9 cellular contexts compared by ENCODE assay signal in genomic region chrX:119684916-119685224, GRCh38. TPM values are rescaled to one million over a fixed set of nuclear protein-coding genes. Genes with fewer than 3 reads are reported as not detected.
DNase-seq lines count a peak whose midpoint lies in the region; ATAC-seq and TF ChIP-seq lines count a peak whose summit lies in the region.
"Had no signal": no experiment of that assay in that cellular context is flagged by ENCODE, and none has a peak within 500 bp of the region (broad histone marks: within the 10 kb centered on the region; RNA-seq: fewer than 3 reads in every experiment).

No MANE protein-coding gene starts in this region.

- peaks cover 19% of the 10 kb centered on the region for H3K36me3 Mint-ChIP-seq in nephron progenitor cell (ENCODE audit: low read depth)

- peak overlapping the region; percentile 13 to 51 (median 32); a peak in 15 of 20 replicates for H3K4me3 ChIP-seq in BLaER1 treated with 17β-estradiol and CSF1 and Interleukin-3, amounts not matched to agents 10 nM and 100 nM
- H3K4me3 ChIP-seq in HL-60 (replicated peaks; ENCODE audit: insufficient read depth, low read length): peak overlapping the region; percentile 22
- H3K4me3 ChIP-seq in body of pancreas: no peak overlapping the region
- H3K4me3 ChIP-seq in mucosa of descending colon: no peak overlapping the region
- H3K4me3 ChIP-seq: lung had no signal

- 55 to 75% methylated on average over 1 of the region's 1 CpG for WGBS in body of pancreas, 2 donors

- H3K4me1 ChIP-seq in BLaER1 treated with 17β-estradiol and CSF1 and Interleukin-3, amounts not matched to agents 10 nM and 100 nM: peaks cover 77 to 100% (median 99%) of the 10 kb centered on the region in 10 experiments
- H3K4me1 ChIP-seq in body of pancreas (no peaks in the 10 kb centered on the region), mucosa of descending colon (ENCODE audit: low read depth) (no peaks in the 10 kb centered on the region)

- peaks cover 53% of the 10 kb centered on the region for H3K9me3 Mint-ChIP-seq in nephron progenitor cell

- intact Hi-C loops in body of pancreas (cut with DNase I): no loop called here
- intact Hi-C loops in mucosa of descending colon (cut with DNase I, micrococcal nuclease): no loop called here

- peak overlapping the region; percentile 66 to 80 (median 75) for H3K9ac ChIP-seq in BLaER1 treated with 17β-estradiol and CSF1 and Interleukin-3, amounts not matched to agents 10 nM and 100 nM

- no peak for TF ChIP-seq CTCF in HL-60 (IDR thresholded peaks at IDR 0.05; ENCODE audit: insufficient read depth, low read length)
- TF ChIP-seq CTCF in body of pancreas (IDR thresholded peaks at IDR 0.05): no peak
- no peak for TF ChIP-seq CTCF in nephron progenitor cell (IDR thresholded peaks at IDR 0.05)
- no peak for TF ChIP-seq CTCF in mucosa of descending colon (IDR thresholded peaks at IDR 0.05)

- peak overlapping the region; percentile 75 to 92 (median 85) for H3K27ac ChIP-seq in BLaER1 treated with 17β-estradiol and CSF1 and Interleukin-3, amounts not matched to agents 10 nM and 100 nM
- H3K27ac ChIP-seq in HL-60 (replicated peaks) (peak overlapping the region; percentile 94), body of pancreas (peak overlapping the region in 3 of 4 donors; percentile 21 to 73 (median 55))

- H3K4me2 ChIP-seq in BLaER1 treated with 17β-estradiol and CSF1 and Interleukin-3, amounts not matched to agents 10 nM and 100 nM: peak overlapping the region; percentile 74 to 94 (median 84)

- H3K36me3 ChIP-seq in BLaER1 treated with 17β-estradiol and CSF1 and Interleukin-3, amounts not matched to agents 10 nM and 100 nM: no peaks in the 10 kb centered on the region
- no peaks in the 10 kb centered on the region for H3K36me3 ChIP-seq in body of pancreas (replicated peaks in 1 of 2; ENCODE audit: insufficient read depth in 1 of 2, low read depth in 2 of 2)
- no peaks in the 10 kb centered on the region for H3K36me3 ChIP-seq in mucosa of descending colon (ENCODE audit: low read depth)

- ATAC-seq in body of pancreas (no peak), HG03196 (IDR thresholded peaks at IDR 0.05; ENCODE audit: unreplicated experiment) (no peak), HG02571 (IDR thresholded peaks at IDR 0.05; ENCODE audit: unreplicated experiment) (no peak), mucosa of descending colon (no peak)

- H3K27me3 ChIP-seq in BLaER1 treated with 17β-estradiol and CSF1 and Interleukin-3, amounts not matched to agents 10 nM and 100 nM: no peaks in the 10 kb centered on the region
- H3K27me3 ChIP-seq in HL-60 (ENCODE audit: insufficient read depth, poor library complexity, severe bottlenecking) (no peaks in the 10 kb centered on the region), body of pancreas (no peaks in the 10 kb centered on the region)

- H3K9me3 ChIP-seq in BLaER1 treated with 17β-estradiol and CSF1 and Interleukin-3, amounts not matched to agents 10 nM and 100 nM (replicated peaks in 1 of 11): peaks cover 0 to 4% (median 0%) of the 10 kb centered on the region in 11 experiments; a peak in 2 of 22 replicates
- H3K9me3 ChIP-seq in body of pancreas (no peaks in the 10 kb centered on the region), mucosa of descending colon (no peaks in the 10 kb centered on the region)

- H3K27ac Mint-ChIP-seq in nephron progenitor cell: peak overlapping the region; percentile 100

- H3K4me1 Mint-ChIP-seq in nephron progenitor cell: peaks cover 72% of the 10 kb centered on the region

- no peak for TF ChIP-seq POLR2A in body of pancreas (IDR thresholded peaks at IDR 0.05)

- DNase-seq in HL-60 (ENCODE audit: low read depth in 1 of 2, low spot score in 1 of 2): no peak
- no peak for DNase-seq in body of pancreas
- DNase-seq in nephron progenitor cell: no peak
- DNase-seq in GM19238 (ENCODE audit: insufficient read length, low spot score): no peak
- DNase-seq in mucosa of descending colon: no peak

- H3K27me3 Mint-ChIP-seq in nephron progenitor cell (ENCODE audit: low read depth, poor library complexity): no peaks in the 10 kb centered on the region

- peak overlapping the region; percentile 43 for H3K4me3 Mint-ChIP-seq in nephron progenitor cell

- no peaks in the 10 kb centered on the region for H4K20me1 ChIP-seq in BLaER1 treated with 17β-estradiol and CSF1 and Interleukin-3, amounts not matched to agents 10 nM and 100 nM

RNA-seq across cellular contexts. Expression of gene SEPTIN6, which starts 8.1 kb away (rescaled TPM):
- total RNA-seq in body of pancreas: 1 to 10 TPM; 4.9 to 6.7 TPM
- total RNA-seq in mucosa of descending colon: 10 to 100 TPM; 10.6 to 58.1 (median 14.5) TPM

Comparison
In these comparisons a context has a peak if more than half of its experiments do, and no peak if none do; other contexts are left out.
1. H3K4me3 ChIP-seq: peak in BLaER1 treated with 17β-estradiol and CSF1 and Interleukin-3, amounts not matched to agents 10 nM and 100 nM (10 of 10) and HL-60 (single experiment); none in body of pancreas (0 of 2) and mucosa of descending colon (single experiment).
2. Peak in every context shown above with its lines, with median percentiles within 50 percentile points of each other: H3K27ac ChIP-seq.